In the genomic region with DNA sequence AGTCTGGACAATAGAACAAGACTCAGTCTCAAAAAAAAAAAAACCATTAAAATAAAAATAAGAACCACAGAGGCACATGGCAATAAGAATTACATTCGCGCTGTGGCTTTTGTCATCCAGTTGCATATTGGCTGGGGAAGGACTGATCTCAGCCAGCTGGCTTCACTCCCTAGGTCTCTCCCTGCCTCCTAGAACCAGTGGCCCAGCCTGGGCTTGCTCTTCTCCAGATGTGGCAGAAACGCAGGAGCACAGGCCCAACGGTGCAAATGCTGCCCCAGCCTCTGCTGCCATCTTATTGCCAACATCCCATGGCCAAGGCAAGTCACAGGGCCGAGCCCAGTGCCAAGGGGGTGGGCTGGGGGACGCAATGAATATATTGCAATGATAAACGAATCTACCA, we compare ENCODE assay signal across 10 cellular contexts. TPM values are rescaled to one million over a fixed set of nuclear protein-coding genes. Genes with fewer than 3 reads are reported as not detected.
A peak's percentile ranks its signal among the peaks of the same experiment; 100 is the strongest.
DNase-seq lines count a peak whose midpoint lies in the region; ATAC-seq and TF ChIP-seq lines count a peak whose summit lies in the region.
"Had no signal": no experiment of that assay in that cellular context is flagged by ENCODE, and none has a peak within 500 bp of the region (broad histone marks: within the 10 kb centered on the region; RNA-seq: fewer than 3 reads in every experiment).

No MANE protein-coding gene starts in this region.

- peak in 7 of 8 donors; percentile 31 to 71 (median 54) for ATAC-seq in heart right ventricle

- POLR2A ChIA-PET in A673 (lab: Charles Lee; ENCODE audit: low non-redundant PET): no interaction called here

- CTCF ChIA-PET in A673 (lab: Charles Lee): no interaction called here

- DNase-seq in AG10803 (ENCODE audit: low read depth): peak; percentile 15
- peak; percentile 31 for DNase-seq in MG63
- peak in 1 of 2 donors; percentile 38 for DNase-seq in heart right ventricle
- DNase-seq in mesenteric fat pad (ENCODE audit: low spot score): peak; percentile 74
- DNase-seq in DMS153 (lab: John Stamatoyannopoulos, UW): no peak
- no peak for DNase-seq in A673 (ENCODE audit: low spot score)
- no peak for DNase-seq in activated T-cell treated with anti-CD3 and anti-CD28 coated beads, Interleukin-2, amount 50 U/mL, for 48 hours
- DNase-seq: CD4-positive, CD25-positive, alpha-beta regulatory T cell had no signal

- H3K4me3 ChIP-seq in AG10803 (ENCODE audit: low read length) (no peak overlapping the region), MG63 (no peak overlapping the region), heart right ventricle (no peak overlapping the region), A673 (ENCODE audit: low read depth, low read length, poor library complexity, severe bottlenecking) (no peak overlapping the region)
- H3K4me3 ChIP-seq: BLaER1 treated with 17β-estradiol and CSF1 and Interleukin-3, amounts not matched to agents 10 nM and 100 nM had no signal

- H3K27me3 ChIP-seq in MG63: no peaks in the 10 kb centered on the region
- peaks cover 0 to 19% (median 14%) of the 10 kb centered on the region in 7 donors for H3K27me3 ChIP-seq in heart right ventricle
- H3K27me3 ChIP-seq in A673 (replicated peaks; ENCODE audit: insufficient read depth, low read depth, low read length, poor library complexity): no peaks in the 10 kb centered on the region
- H3K27me3 ChIP-seq: BLaER1 treated with 17β-estradiol and CSF1 and Interleukin-3, amounts not matched to agents 10 nM and 100 nM had no signal

- H3K36me3 ChIP-seq in MG63 (no peaks in the 10 kb centered on the region), heart right ventricle (no peaks in the 10 kb centered on the region), A673 (ENCODE audit: insufficient read depth, low read length, poor library complexity, severe bottlenecking) (no peaks in the 10 kb centered on the region)
- H3K36me3 ChIP-seq: BLaER1 treated with 17β-estradiol and CSF1 and Interleukin-3, amounts not matched to agents 10 nM and 100 nM had no signal

- peaks cover 0 to 14% (median 0%) of the 10 kb centered on the region in 9 donors for H3K4me1 ChIP-seq in heart right ventricle
- no peaks in the 10 kb centered on the region for H3K4me1 ChIP-seq in A673 (ENCODE audit: insufficient read depth, low read length, poor library complexity, severe bottlenecking)
- H3K4me1 ChIP-seq: BLaER1 treated with 17β-estradiol and CSF1 and Interleukin-3, amounts not matched to agents 10 nM and 100 nM had no signal

- intact Hi-C loops in heart right ventricle (cut with DNase I): no loop called here
- intact Hi-C loops in A673 (cut with micrococcal nuclease; ENCODE audit: unreplicated experiment): no loop called here

- TF ChIP-seq CTCF in AG10803 (conservative IDR thresholded peaks at IDR 0.05; ENCODE audit: low read length) (no peak), heart right ventricle (IDR thresholded peaks at IDR 0.05) (no peak), A673 (conservative IDR thresholded peaks at IDR 0.05; ENCODE audit: low read depth, low read length) (no peak)

- WGBS in heart right ventricle, 2 donors: 52 to 56% methylated on average over 7 of the region's 7 CpGs

- H3K27ac ChIP-seq in heart right ventricle (peak overlapping the region in 6 of 10 donors; percentile 43 to 73 (median 52)), A673 (ENCODE audit: low read depth, low read length, poor library complexity, severe bottlenecking) (no peak overlapping the region)
- H3K27ac ChIP-seq: BLaER1 treated with 17β-estradiol and CSF1 and Interleukin-3, amounts not matched to agents 10 nM and 100 nM had no signal

- H3K9me3 ChIP-seq in MG63 (no peaks in the 10 kb centered on the region), heart right ventricle (peaks cover 0 to 17% (median 7%) of the 10 kb centered on the region in 11 donors), A673 (ENCODE audit: low read depth, low read length, poor library complexity, severe bottlenecking) (no peaks in the 10 kb centered on the region)

- BruUV-seq in A673 (replicated peaks; lab: Mats Ljungman, UMichigan): no TSS peak

RNA-seq across cellular contexts. Expression of a gene that starts 37.0 kb away (rescaled TPM):
- total RNA-seq in MG63 (2014; rRNA removed; shearing (Covaris generic); ENCODE audit: low replicate concordance): 14.2 and 16.8 TPM in 2 replicates
- total RNA-seq in heart right ventricle (100 to 1,000 TPM; 137 to 295 (median 192) TPM), mesenteric fat pad (not detected), A673 (2021) (10.6 and 12.5 TPM in 2 replicates)
- polyA plus RNA-seq in heart right ventricle: 100 to 1,000 TPM in 1 of 2 donors, 10 to 100 TPM in 1; 69.1 to 274 TPM
- total RNA-seq: CD4-positive, CD25-positive, alpha-beta regulatory T cell had no signal
- polyA plus RNA-seq: AG04450; CD4-positive, CD25-positive, alpha-beta regulatory T cell had no signal

RNA-seq across cellular contexts. Expression of a gene that starts 53.7 kb away (rescaled TPM):
- 35.4 and 47.6 TPM in 2 replicates for total RNA-seq in MG63 (2014; rRNA removed; shearing (Covaris generic); ENCODE audit: low replicate concordance)
- total RNA-seq in heart right ventricle: 10 to 100 TPM in 5 of 10 donors, 1 to 10 TPM in 5; 8.5 to 12.7 (median 9.9) TPM
- 10 to 100 TPM; 11.6 to 15.9 TPM for polyA plus RNA-seq in heart right ventricle
- total RNA-seq in mesenteric fat pad: 11.7 TPM
- 14.7 and 15.5 TPM in 2 replicates for total RNA-seq in A673 (2021)

Comparison
In these comparisons a context has a peak if more than half of its experiments do, and no peak if none do; other contexts are left out.
1. DNase-seq: peak in AG10803 (single experiment), MG63 (single experiment) and mesenteric fat pad (single experiment); none in DMS153 (single experiment), A673 (single experiment) and activated T-cell treated with anti-CD3 and anti-CD28 coated beads, Interleukin-2, amount 50 U/mL, for 48 hours (0 of 2).
2. RNA of a gene that starts 37.0 kb away (total RNA-seq): 137 to 295 TPM in heart right ventricle, 14.2 to 16.8 TPM in MG63 and 10.6 to 12.5 TPM in A673; not detected in mesenteric fat pad (single experiment); every median in the first group is over 10 times any median in the second.